ENCODE assay signal across 13 cellular contexts in the genomic region with DNA sequence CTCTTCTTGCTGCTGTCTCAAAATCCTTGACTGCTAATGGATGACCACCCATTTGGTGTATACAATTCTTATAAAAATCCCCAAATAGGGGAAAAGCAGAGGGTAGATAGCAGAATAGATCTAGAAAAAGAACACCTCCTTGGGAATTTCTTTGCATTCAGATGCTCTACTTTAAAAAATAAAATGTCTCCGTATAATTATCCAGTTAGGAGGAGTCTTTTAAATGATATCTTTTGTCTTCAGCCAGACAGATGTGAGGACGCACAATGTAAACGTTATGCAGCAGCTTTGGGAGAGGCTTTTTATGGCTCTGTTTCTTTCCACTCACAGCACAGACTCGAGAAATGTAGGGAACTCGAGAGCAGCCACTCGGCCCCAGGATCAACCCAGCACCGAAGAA.
"Had no signal": no experiment of that assay in that cellular context is flagged by ENCODE, and none has a peak within 500 bp of the region (broad histone marks: within the 10 kb centered on the region; RNA-seq: fewer than 3 reads in every experiment).

No MANE protein-coding gene starts in this region.

- H3K9me3 ChIP-seq: pancreas had no signal

- H3K4me2 ChIP-seq: neural progenitor cell had no signal

- H3K27ac Mint-ChIP-seq: activated B cell treated with CpG ODN at 0.5 μM for 24 hours; activated CD4-positive, alpha-beta T cell treated with anti-CD3 and anti-CD28 coated beads, Interleukin-2, amount 10 ng/mL, durations not matched to agents 24 days and 14 days; activated naive CD4-positive, alpha-beta T cell treated with anti-CD3 and anti-CD28 coated beads, Interleukin-2, amount 50 U/mL, for 24 hours; memory B cell; neural progenitor cell; stimulated activated effector memory CD8-positive, alpha-beta T cell treated with anti-CD3 and anti-CD28 coated beads, Interleukin-12 subunit alpha, Interleukin-12 subunit beta, amount 100 ng/mL, for 72 hours; type B pancreatic cell had no signal

- H2AFZ ChIP-seq: neural progenitor cell had no signal

- DNase-seq: activated B cell treated with CpG ODN at 0.5 μM for 24 hours; activated CD4-positive, alpha-beta T cell treated with anti-CD3 and anti-CD28 coated beads, Interleukin-2, amount 10 ng/mL, durations not matched to agents 24 days and 14 days; caudate nucleus; effector memory CD4-positive, alpha-beta T cell; pancreas; substantia nigra had no signal

- H3K4me1 ChIP-seq: pancreas had no signal

- H3K36me3 Mint-ChIP-seq: activated naive CD4-positive, alpha-beta T cell treated with anti-CD3 and anti-CD28 coated beads, Interleukin-2, amount 50 U/mL, for 24 hours; memory B cell; neural progenitor cell; stimulated activated effector memory CD8-positive, alpha-beta T cell treated with anti-CD3 and anti-CD28 coated beads, Interleukin-12 subunit alpha, Interleukin-12 subunit beta, amount 100 ng/mL, for 72 hours; type B pancreatic cell had no signal

- H3K4me3 ChIP-seq: coronary artery, neural progenitor cell, pancreas had no signal

- H3K9me3 Mint-ChIP-seq: activated B cell treated with CpG ODN at 0.5 μM for 24 hours; activated CD4-positive, alpha-beta T cell treated with anti-CD3 and anti-CD28 coated beads, Interleukin-2, amount 10 ng/mL, durations not matched to agents 24 days and 14 days; activated naive CD4-positive, alpha-beta T cell treated with anti-CD3 and anti-CD28 coated beads, Interleukin-2, amount 50 U/mL, for 24 hours; memory B cell; neural progenitor cell; stimulated activated effector memory CD8-positive, alpha-beta T cell treated with anti-CD3 and anti-CD28 coated beads, Interleukin-12 subunit alpha, Interleukin-12 subunit beta, amount 100 ng/mL, for 72 hours; type B pancreatic cell had no signal

- H3K4me1 Mint-ChIP-seq: activated B cell treated with CpG ODN at 0.5 μM for 24 hours; activated CD4-positive, alpha-beta T cell treated with anti-CD3 and anti-CD28 coated beads, Interleukin-2, amount 10 ng/mL, durations not matched to agents 24 days and 14 days; activated naive CD4-positive, alpha-beta T cell treated with anti-CD3 and anti-CD28 coated beads, Interleukin-2, amount 50 U/mL, for 24 hours; memory B cell; stimulated activated effector memory CD8-positive, alpha-beta T cell treated with anti-CD3 and anti-CD28 coated beads, Interleukin-12 subunit alpha, Interleukin-12 subunit beta, amount 100 ng/mL, for 72 hours had no signal

- ATAC-seq: pancreas; SK-N-SH treated with all-trans-retinoic acid at 6 μM for 48 hours; stimulated activated effector memory CD8-positive, alpha-beta T cell treated with anti-CD3 and anti-CD28 coated beads, Interleukin-12 subunit alpha, Interleukin-12 subunit beta, amount 100 ng/mL, for 72 hours had no signal

- H3K27ac ChIP-seq: coronary artery, neural progenitor cell, pancreas had no signal

- FAIRE-seq: pancreas had no signal

- H3K9ac ChIP-seq: neural progenitor cell had no signal

- H3K4me3 Mint-ChIP-seq: activated B cell treated with CpG ODN at 0.5 μM for 24 hours; activated CD4-positive, alpha-beta T cell treated with anti-CD3 and anti-CD28 coated beads, Interleukin-2, amount 10 ng/mL, durations not matched to agents 24 days and 14 days; activated naive CD4-positive, alpha-beta T cell treated with anti-CD3 and anti-CD28 coated beads, Interleukin-2, amount 50 U/mL, for 24 hours; memory B cell; neural progenitor cell; stimulated activated effector memory CD8-positive, alpha-beta T cell treated with anti-CD3 and anti-CD28 coated beads, Interleukin-12 subunit alpha, Interleukin-12 subunit beta, amount 100 ng/mL, for 72 hours; type B pancreatic cell had no signal

- H3K36me3 ChIP-seq: neural progenitor cell, pancreas had no signal
